In the genomic region with DNA sequence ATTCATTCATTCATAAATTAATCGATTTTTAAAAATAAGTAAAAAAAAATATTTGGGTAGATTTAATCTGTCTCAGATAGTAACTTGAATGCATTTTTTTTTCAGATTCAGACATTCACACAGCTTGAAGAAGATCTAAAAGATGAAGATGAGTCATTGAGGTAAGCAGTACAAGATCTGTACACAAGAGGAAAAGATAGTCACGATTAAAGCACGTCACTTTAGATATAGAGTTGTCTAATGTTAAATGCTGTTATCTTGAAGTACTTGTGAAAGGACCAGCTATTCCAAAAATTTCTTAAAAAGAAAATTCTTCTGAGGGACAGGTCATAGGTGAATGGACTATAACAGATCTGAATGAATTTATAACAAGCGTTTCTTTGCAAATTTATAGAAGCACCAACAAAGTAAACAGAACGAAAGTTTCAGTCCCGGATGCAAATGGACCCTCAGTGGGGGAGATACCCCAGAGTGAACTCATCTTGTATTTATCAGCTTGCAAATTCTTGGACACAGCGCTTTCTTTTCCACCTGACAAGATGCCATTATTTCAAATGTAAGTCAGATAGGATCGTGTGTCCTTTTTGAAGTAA, we compare ENCODE assay signal across 8 cellular contexts. TPM values are rescaled to one million over a fixed set of nuclear protein-coding genes. Genes with fewer than 3 reads are reported as not detected.
DNase-seq lines count a peak whose midpoint lies in the region; ATAC-seq and TF ChIP-seq lines count a peak whose summit lies in the region.

No MANE protein-coding gene starts in this region.

- H3K36me3 ChIP-seq in transverse colon, result peaks cover 0 to 34% (median 13%) of the 10 kb centered on the region in 4 donors

- H3K36me3 Mint-ChIP-seq in CD4-positive, alpha-beta T cell (ENCODE audit: low read depth), result peaks cover 33% of the 10 kb centered on the region
- H3K36me3 Mint-ChIP-seq in activated CD8-positive, alpha-beta T cell treated with anti-CD3 and anti-CD28 coated beads for 36 hours (ENCODE audit: low read depth), result peaks cover 24% of the 10 kb centered on the region
- H3K36me3 Mint-ChIP-seq in memory B cell, result peaks cover 30% of the 10 kb centered on the region

- CTCF ChIA-PET in CD4-positive, alpha-beta T cell (lab: Charles Lee), result interaction anchor here (0.7 to 2.8 kb wide), 7 partner anchors 11 to 42 kb away, joined by 3 to 18 read pairs (median 6); a partner anchor contains a TSS
- CTCF ChIA-PET in activated CD8-positive, alpha-beta T cell treated with anti-CD3 and anti-CD28 coated beads for 36 hours (lab: Charles Lee), result interaction anchor here (1.5 to 1.7 kb wide), 2 partner anchors 31 to 33 kb away, joined by 5 to 6 read pairs; a partner anchor contains a TSS

- peak overlapping the region; percentile 86 for H3K27ac ChIP-seq in CD4-positive, alpha-beta T cell (ENCODE audit: low read depth, low read length)
- H3K27ac ChIP-seq in transverse colon, result peak overlapping the region in 2 of 4 donors; percentile 18 to 30

- DNase-seq in CD4-positive, alpha-beta T cell, result no peak
- DNase-seq in activated CD8-positive, alpha-beta T cell treated with anti-CD3 and anti-CD28 coated beads for 36 hours, result no peak
- DNase-seq in memory B cell (ENCODE audit: low spot score in 2 of 2) (no peak), transverse colon (no peak), GM19238 (ENCODE audit: insufficient read length, low spot score) (no peak)

- intact Hi-C loops in CD4-positive, alpha-beta T cell (cut with DNase I, micrococcal nuclease), result loop anchor here (1.0 to 2.0 kb wide), 5 partner anchors 10 to 132 kb away; a partner anchor contains a TSS
- intact Hi-C loops in activated CD8-positive, alpha-beta T cell treated with anti-CD3 and anti-CD28 coated beads for 36 hours (cut with micrococcal nuclease), result no loop called here
- intact Hi-C loops in transverse colon (cut with DNase I; ENCODE audit: low total_unique reads), result no loop called here

- H3K4me1 ChIP-seq in transverse colon, result peaks cover 0 to 4% (median 0%) of the 10 kb centered on the region in 4 donors

- no peaks in the 10 kb centered on the region for H3K9me3 ChIP-seq in CD4-positive, alpha-beta T cell (ENCODE audit: control insufficient read depth, low read length)
- no peaks in the 10 kb centered on the region for H3K9me3 ChIP-seq in transverse colon

- peaks cover 35% of the 10 kb centered on the region for H3K4me1 Mint-ChIP-seq in CD4-positive, alpha-beta T cell (ENCODE audit: low read depth)
- H3K4me1 Mint-ChIP-seq in activated CD8-positive, alpha-beta T cell treated with anti-CD3 and anti-CD28 coated beads for 36 hours (ENCODE audit: low read depth), result peaks cover 17% of the 10 kb centered on the region
- peaks cover 10% of the 10 kb centered on the region for H3K4me1 Mint-ChIP-seq in memory B cell

- in situ Hi-C loops in transverse colon (cut with MboI; ENCODE audit: low pct_ligation_motif_present in 1 of 4, low pct_unique_long_range_greater_than_20kb in 1 of 4, low sequenced_read_pairs in 3 of 4), result no loop called here

- ATAC-seq in CD4-positive, alpha-beta T cell (ENCODE audit: poor library complexity), result peak; percentile 79
- peak; percentile 9 for ATAC-seq in GM21447 (IDR thresholded peaks at IDR 0.05; ENCODE audit: unreplicated experiment)
- peak; percentile 77 for ATAC-seq in activated CD8-positive, alpha-beta T cell treated with anti-CD3 and anti-CD28 coated beads for 36 hours
- ATAC-seq in memory B cell (ENCODE audit: low read depth), result peak; percentile 43
- no peak for ATAC-seq in esophagus mucosa
- no peak for ATAC-seq in HG03439 (IDR thresholded peaks at IDR 0.05; ENCODE audit: unreplicated experiment)

- H3K9me3 Mint-ChIP-seq in CD4-positive, alpha-beta T cell, result no peaks in the 10 kb centered on the region
- no peaks in the 10 kb centered on the region for H3K9me3 Mint-ChIP-seq in activated CD8-positive, alpha-beta T cell treated with anti-CD3 and anti-CD28 coated beads for 36 hours
- no peaks in the 10 kb centered on the region for H3K9me3 Mint-ChIP-seq in memory B cell

- no peaks in the 10 kb centered on the region for H3K27me3 ChIP-seq in CD4-positive, alpha-beta T cell (ENCODE audit: control insufficient read depth, insufficient read depth, low read length)
- H3K27me3 ChIP-seq in transverse colon, result no peaks in the 10 kb centered on the region

- peak overlapping the region; percentile 96 for H3K27ac Mint-ChIP-seq in CD4-positive, alpha-beta T cell
- H3K27ac Mint-ChIP-seq in activated CD8-positive, alpha-beta T cell treated with anti-CD3 and anti-CD28 coated beads for 36 hours, result peak overlapping the region; percentile 68
- peak overlapping the region; percentile 94 for H3K27ac Mint-ChIP-seq in memory B cell

- peak overlapping the region; percentile 78 for H3K4me3 Mint-ChIP-seq in CD4-positive, alpha-beta T cell
- H3K4me3 Mint-ChIP-seq in activated CD8-positive, alpha-beta T cell treated with anti-CD3 and anti-CD28 coated beads for 36 hours, result no peak overlapping the region
- peak overlapping the region; percentile 56 for H3K4me3 Mint-ChIP-seq in memory B cell

- H3K27me3 Mint-ChIP-seq in CD4-positive, alpha-beta T cell, result no peaks in the 10 kb centered on the region
- H3K27me3 Mint-ChIP-seq in activated CD8-positive, alpha-beta T cell treated with anti-CD3 and anti-CD28 coated beads for 36 hours, result no peaks in the 10 kb centered on the region
- no peaks in the 10 kb centered on the region for H3K27me3 Mint-ChIP-seq in memory B cell

- TF ChIP-seq CTCF in CD4-positive, alpha-beta T cell (IDR thresholded peaks at IDR 0.05), result no peak
- TF ChIP-seq CTCF in activated CD8-positive, alpha-beta T cell treated with anti-CD3 and anti-CD28 coated beads for 36 hours (IDR thresholded peaks at IDR 0.05), result no peak
- no peak for TF ChIP-seq CTCF in transverse colon (IDR thresholded peaks at IDR 0.05)

- no peak overlapping the region for H3K4me3 ChIP-seq in transverse colon

- no peak for TF ChIP-seq POLR2A in transverse colon (IDR thresholded peaks at IDR 0.05)

- WGBS in transverse colon (ENCODE audit: low coverage in 1 of 2), 2 donors, result 68 to 74% methylated on average over 8 of the region's 8 CpGs

- no peak for TF ChIP-seq EP300 in transverse colon (IDR thresholded peaks at IDR 0.05; ENCODE audit: low read depth)

- POLR2A ChIA-PET in CD4-positive, alpha-beta T cell (lab: Charles Lee), result interaction anchor here (0.6 to 4.5 kb wide), 18 partner anchors 10 to 143 kb away, joined by 3 to 291 read pairs (median 5); a partner anchor contains a TSS
- POLR2A ChIA-PET in activated CD8-positive, alpha-beta T cell treated with anti-CD3 and anti-CD28 coated beads for 36 hours (lab: Charles Lee), result interaction anchor here (0.7 to 2.8 kb wide), 4 partner anchors 9 to 1390 kb away, joined by 3 to 20 read pairs (median 3); a partner anchor contains a TSS

RNA-seq across cellular contexts. Expression of a gene that starts 31.2 kb away (rescaled TPM):
- 10 to 100 TPM; 70.2 to 71.0 TPM for total RNA-seq in CD4-positive, alpha-beta T cell
- 10 to 100 TPM; 20.4 to 20.7 TPM for total RNA-seq in activated CD8-positive, alpha-beta T cell treated with anti-CD3 and anti-CD28 coated beads for 36 hours
- total RNA-seq in transverse colon, result 100 to 1,000 TPM in 1 of 4 donors, 10 to 100 TPM in 3; 33.7 to 127 (median 56.8) TPM
- total RNA-seq in esophagus mucosa, result 28.8 TPM

Comparison
In these comparisons a context has a peak if more than half of its experiments do, and no peak if none do; other contexts are left out.
1. ATAC-seq: peak in CD4-positive, alpha-beta T cell (single experiment), GM21447 (single experiment), activated CD8-positive, alpha-beta T cell treated with anti-CD3 and anti-CD28 coated beads for 36 hours (single experiment) and memory B cell (single experiment); none in esophagus mucosa (single experiment) and HG03439 (single experiment).
2. intact Hi-C loops: an anchor here in CD4-positive, alpha-beta T cell (1.0 to 2.0 kb wide); none called in activated CD8-positive, alpha-beta T cell treated with anti-CD3 and anti-CD28 coated beads for 36 hours and transverse colon.
3. Peak in every context shown above with its lines, with median percentiles within 50 percentile points of each other: H3K27ac Mint-ChIP-seq.